In the genomic region with DNA sequence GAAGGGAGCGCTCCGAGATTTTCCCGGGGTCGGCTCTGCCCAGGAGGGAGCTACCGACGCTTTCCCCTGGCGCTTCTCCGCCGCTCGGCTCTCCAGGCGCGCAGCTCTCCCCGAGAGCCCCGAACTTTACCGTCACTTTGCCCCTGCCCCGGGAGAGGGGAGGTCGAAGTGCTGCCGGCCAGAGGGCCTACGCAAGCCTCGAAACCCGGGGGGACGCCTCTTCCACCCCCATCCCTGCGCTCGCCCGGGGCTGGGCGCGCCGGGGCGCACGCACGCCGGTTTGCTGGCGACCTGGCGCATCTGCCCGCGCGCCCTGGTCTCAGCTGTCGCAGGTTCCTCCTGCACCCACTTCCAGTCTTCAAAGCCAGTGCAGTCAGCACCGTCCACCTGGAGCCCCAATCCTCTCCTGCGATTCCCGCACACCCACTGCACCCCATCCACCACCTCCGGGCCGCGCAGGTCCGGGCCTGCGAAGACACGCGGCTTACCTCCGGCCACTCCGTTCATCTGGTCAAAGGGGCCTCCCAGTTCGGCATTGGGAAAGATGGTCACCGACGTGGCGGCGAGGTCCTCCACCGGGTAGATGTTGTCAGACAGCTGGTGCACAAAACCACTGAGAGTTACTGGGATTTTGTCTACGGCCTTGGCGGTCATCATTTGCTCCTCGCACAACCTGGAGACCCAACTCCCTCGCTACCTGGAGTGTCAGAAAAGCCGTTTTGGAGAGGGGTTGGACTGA, we compare ENCODE assay signal across 8 cellular contexts. TPM values are rescaled to one million over a fixed set of nuclear protein-coding genes. Genes with fewer than 3 reads are reported as not detected.
DNase-seq lines count a peak whose midpoint lies in the region; ATAC-seq, FAIRE-seq and TF ChIP-seq lines count a peak whose summit lies in the region.

No MANE protein-coding gene starts in this region.

- peak overlapping the region; percentile 78 for H3K9ac ChIP-seq in astrocyte (ENCODE audit: low read length)

- peaks cover 25% of the 10 kb centered on the region for H3K4me1 ChIP-seq in astrocyte (ENCODE audit: insufficient read depth, low read length)

- no peaks in the 10 kb centered on the region for H3K79me2 ChIP-seq in astrocyte (ENCODE audit: insufficient read depth, low read length)

- peak overlapping the region; percentile 96 for H3K27ac Mint-ChIP-seq in astrocyte (ENCODE audit: unreplicated experiment)

- H3K27me3 ChIP-seq in MG63 (peaks cover 17% of the 10 kb centered on the region), astrocyte (ENCODE audit: insufficient read depth, low read length) (peaks cover 38% of the 10 kb centered on the region)

- H3K9me3 ChIP-seq in MG63, result no peaks in the 10 kb centered on the region
- no peaks in the 10 kb centered on the region for H3K9me3 ChIP-seq in astrocyte (ENCODE audit: insufficient read depth, low read depth, low read length)

- peak overlapping the region; percentile 85 for H2AFZ ChIP-seq in astrocyte (ENCODE audit: low read depth, low read length)

- peaks cover 33% of the 10 kb centered on the region for H4K20me1 ChIP-seq in astrocyte (ENCODE audit: insufficient read depth, low read length)

- FAIRE-seq in astrocyte (lab: Jason Lieb, UNC) (no peak), D721Med (lab: Jason Lieb, UNC) (no peak)

- peaks cover 27% of the 10 kb centered on the region for H3K4me1 Mint-ChIP-seq in astrocyte (ENCODE audit: low read depth, unreplicated experiment)

- peak overlapping the region; percentile 92 for H3K4me3 Mint-ChIP-seq in astrocyte (ENCODE audit: unreplicated experiment)

- peaks cover 24% of the 10 kb centered on the region for H3K27me3 Mint-ChIP-seq in astrocyte (ENCODE audit: low read depth, unreplicated experiment)

- no peaks in the 10 kb centered on the region for H3K9me3 Mint-ChIP-seq in astrocyte (ENCODE audit: unreplicated experiment)

- H3K36me3 ChIP-seq in MG63 (no peaks in the 10 kb centered on the region), astrocyte (ENCODE audit: insufficient read depth, low read length) (no peaks in the 10 kb centered on the region)

- no peak for ATAC-seq in GM21619 (IDR thresholded peaks at IDR 0.05; ENCODE audit: unreplicated experiment)

- no peak for DNase-seq in AG09309 (ENCODE audit: low read depth)
- no peak for DNase-seq in MG63
- peak; percentile 31 for DNase-seq in astrocyte (ENCODE audit: low read depth)
- peak; percentile 31 for DNase-seq in iris pigment epithelial cell (ENCODE audit: low read depth)
- peak; percentile 38 for DNase-seq in stimulated activated CD4-positive, alpha-beta T cell treated with anti-CD3 and anti-CD28 coated beads, Interleukin-4, amount 100 ng/mL, for 24 hours
- no peak for DNase-seq in NOMO-1 treated with dmso at 0.1 percent for 144 hours (lab: John Stamatoyannopoulos, UW; ENCODE audit: unreplicated experiment)
- DNase-seq in D721Med (ENCODE audit: insufficient read length, low spot score), result no peak

- no peak overlapping the region for H3K27ac ChIP-seq in astrocyte (ENCODE audit: low read depth, low read length)

- H3K4me2 ChIP-seq in astrocyte (ENCODE audit: low read length), result peak overlapping the region; percentile 99

- peaks cover 12% of the 10 kb centered on the region for H3K36me3 Mint-ChIP-seq in astrocyte (ENCODE audit: low read depth, unreplicated experiment)

- TF ChIP-seq CTCF in AG09309 (IDR thresholded peaks at IDR 0.05; ENCODE audit: control insufficient read depth, insufficient read depth, low read depth, low read length, missing control alignments) (no peak), astrocyte (IDR thresholded peaks at IDR 0.05; ENCODE audit: insufficient read depth, low read depth, low read length) (no peak), D721Med (IDR thresholded peaks at IDR 0.05; ENCODE audit: insufficient read depth, missing control alignments) (no peak)

- peak overlapping the region; percentile 73 for H3K4me3 ChIP-seq in AG09309 (ENCODE audit: control insufficient read depth, low read depth, low read length)
- H3K4me3 ChIP-seq in MG63, result peak overlapping the region; percentile 65
- peak overlapping the region; percentile 89 for H3K4me3 ChIP-seq in astrocyte (ENCODE audit: insufficient read depth, low read depth, low read length)

RNA-seq across cellular contexts. Expression of gene EGR2, which starts 0.6 kb away (rescaled TPM):
- total RNA-seq in MG63 (2014; rRNA removed; shearing (Covaris generic); ENCODE audit: low replicate concordance), result 0.56 TPM in 1 of 2 replicates, not detected in the other
- 12.1 and 22.9 TPM in 2 replicates for total RNA-seq in astrocyte

RNA-seq across cellular contexts. Expression of gene ADO, which starts 11.0 kb away (rescaled TPM):
- total RNA-seq in MG63 (2014; rRNA removed; shearing (Covaris generic); ENCODE audit: low replicate concordance), result 20.2 and 20.8 TPM in 2 replicates
- total RNA-seq in astrocyte, result 29.0 and 31.1 TPM in 2 replicates

Comparison
In these comparisons a context has a peak if more than half of its experiments do, and no peak if none do; other contexts are left out.
1. DNase-seq: peak in astrocyte (single experiment), iris pigment epithelial cell (single experiment) and stimulated activated CD4-positive, alpha-beta T cell treated with anti-CD3 and anti-CD28 coated beads, Interleukin-4, amount 100 ng/mL, for 24 hours (single experiment); none in AG09309 (single experiment), MG63 (single experiment), NOMO-1 treated with dmso at 0.1 percent for 144 hours (single experiment) and D721Med (single experiment).
2. Peak in every context shown above with its lines, with median percentiles within 50 percentile points of each other: H3K4me3 ChIP-seq.